Comparison of ENCODE assay signal across 18 cellular contexts in the genomic region with DNA sequence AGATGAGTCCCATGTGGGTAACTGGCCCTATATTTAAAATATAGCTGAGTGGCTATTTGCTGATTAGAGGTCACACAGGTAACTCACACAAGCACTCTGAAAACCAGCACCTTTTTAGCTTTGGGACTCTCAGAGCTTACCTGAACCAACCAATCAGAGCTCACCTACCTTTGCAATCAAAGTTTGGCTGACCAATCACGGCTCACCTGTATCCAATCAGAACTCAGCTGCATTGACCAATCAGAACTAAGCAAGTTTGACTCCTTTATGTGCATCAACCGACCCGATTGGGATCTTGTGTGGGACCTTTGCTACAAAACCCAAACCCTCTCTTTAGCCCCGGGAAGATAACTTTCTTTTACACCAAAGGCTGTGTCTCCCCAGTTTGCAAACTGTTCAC.
DNase-seq lines count a peak whose midpoint lies in the region; ATAC-seq, FAIRE-seq and TF ChIP-seq lines count a peak whose summit lies in the region.
"Had no signal": no experiment of that assay in that cellular context is flagged by ENCODE, and none has a peak within 500 bp of the region (broad histone marks: within the 10 kb centered on the region; RNA-seq: fewer than 3 reads in every experiment).

No MANE protein-coding gene starts in this region.

- no peak for ATAC-seq in Right ventricle myocardium inferior

- DNase-seq in left ventricle myocardium inferior (no peak), Right ventricle myocardium inferior (ENCODE audit: missing footprints) (no peak), H1 (ENCODE audit: low read depth in 1 of 2, low spot score in 2 of 2) (no peak), neuronal stem cell (ENCODE audit: low spot score) (no peak), transverse colon (no peak), islet precursor cell (no peak), substantia nigra (lab: John Stamatoyannopoulos, UW) (no peak), WERI-Rb-1 (no peak)
- DNase-seq: BE2C; CD4-positive, CD25-positive, alpha-beta regulatory T cell; COR-L47; DMS 273 treated with DMSO at 0.1 percent for 48 hours; GOT3; NCI-H1105; NCI-H2081; OCI-M1; SHP77 had no signal

- CTCF ChIA-PET in H1 (lab: Charles Lee; ENCODE audit: partially characterized antibody), result interaction anchor here (0.7 to 5.7 kb wide), 18 partner anchors 8 to 552 kb away, joined by 3 to 59 read pairs (median 8); no protein-coding TSS in a partner anchor

- no peak overlapping the region for H3K9ac ChIP-seq in H1 (replicated peaks in 1 of 4; ENCODE audit: extremely low read depth in 1 of 4, low read depth in 3 of 4, low read length in 3 of 4)
- H3K9ac ChIP-seq in neuronal stem cell (ENCODE audit: low read depth, low read length, poor library complexity), result no peak overlapping the region

- H3K79me2 ChIP-seq in H1 (ENCODE audit: control insufficient read depth in 1 of 2, insufficient read depth in 2 of 2, low read length in 2 of 2), result no peaks in the 10 kb centered on the region

- H3K4me3 ChIP-seq in left ventricle myocardium inferior (no peak overlapping the region), H1 (ENCODE audit: extremely low read depth in 1 of 4, insufficient read depth in 2 of 4, low read depth in 3 of 4, low read length in 4 of 4) (no peak overlapping the region), neuronal stem cell (ENCODE audit: low read length in 2 of 2) (no peak overlapping the region), transverse colon (no peak overlapping the region), WERI-Rb-1 (ENCODE audit: low read depth, low read length) (no peak overlapping the region)

- H3K79me1 ChIP-seq in H1 (ENCODE audit: low read depth, low read length) (no peaks in the 10 kb centered on the region), neuronal stem cell (ENCODE audit: low read depth, low read length) (no peaks in the 10 kb centered on the region)

- H3K36me3 ChIP-seq in left ventricle myocardium inferior, result no peaks in the 10 kb centered on the region
- H3K36me3 ChIP-seq in H1 (ENCODE audit: control insufficient read depth in 2 of 4, insufficient read depth in 4 of 4, low read length in 3 of 4), result no peaks in the 10 kb centered on the region
- no peaks in the 10 kb centered on the region for H3K36me3 ChIP-seq in neuronal stem cell (replicated peaks in 1 of 2; ENCODE audit: control insufficient read depth in 2 of 2, insufficient read depth in 2 of 2, low read length in 2 of 2)
- no peaks in the 10 kb centered on the region for H3K36me3 ChIP-seq in transverse colon
- no peaks in the 10 kb centered on the region for H3K36me3 ChIP-seq in WERI-Rb-1
- H3K36me3 ChIP-seq: BE2C had no signal

- H3K27ac ChIP-seq in left ventricle myocardium inferior (replicated peaks) (peak overlapping the region; percentile 46), H1 (ENCODE audit: low read depth, low read length) (no peak overlapping the region), neuronal stem cell (replicated peaks; ENCODE audit: low read length) (no peak overlapping the region), transverse colon (peak overlapping the region in 3 of 4 donors; percentile 24 to 45 (median 29)), substantia nigra (ENCODE audit: low read depth, low read length, poor library complexity, severe bottlenecking) (no peak overlapping the region), WERI-Rb-1 (no peak overlapping the region)

- no peak overlapping the region for H2BK5ac ChIP-seq in H1 (ENCODE audit: low read depth, low read length)
- no peak overlapping the region for H2BK5ac ChIP-seq in neuronal stem cell (ENCODE audit: low read length)

- H3K9me3 ChIP-seq in left ventricle myocardium inferior (replicated peaks) (peaks cover 9% of the 10 kb centered on the region), H1 (ENCODE audit: insufficient read depth in 2 of 2, low read depth in 1 of 2, low read length in 1 of 2) (no peaks in the 10 kb centered on the region), neuronal stem cell (replicated peaks in 1 of 2; ENCODE audit: control insufficient read depth in 2 of 2, insufficient read depth in 1 of 2, low read depth in 1 of 2, low read length in 2 of 2) (peaks cover 0 to 2% of the 10 kb centered on the region in 2 donors), transverse colon (no peaks in the 10 kb centered on the region), WERI-Rb-1 (ENCODE audit: severe bottlenecking) (no peaks in the 10 kb centered on the region)
- H3K9me3 ChIP-seq: BE2C had no signal

- H4K91ac ChIP-seq in H1 (replicated peaks; ENCODE audit: insufficient read length, low read length), result no peak overlapping the region
- no peak overlapping the region for H4K91ac ChIP-seq in neuronal stem cell (ENCODE audit: low read depth, low read length, poor library complexity)

- no peak overlapping the region for H2BK12ac ChIP-seq in H1 (ENCODE audit: low read depth, low read length)
- no peak overlapping the region for H2BK12ac ChIP-seq in neuronal stem cell (ENCODE audit: low read length)

- H3K18ac ChIP-seq in H1 (ENCODE audit: extremely low read depth, low read length) (no peak overlapping the region), neuronal stem cell (ENCODE audit: low read length) (no peak overlapping the region)

- H2BK15ac ChIP-seq in H1 (ENCODE audit: low read length) (no peak overlapping the region), neuronal stem cell (ENCODE audit: low read length) (no peak overlapping the region)

- intact Hi-C loops in left ventricle myocardium inferior (cut with micrococcal nuclease), result loop anchor here (10.0 kb wide), 1 partner anchor 101 kb away; no protein-coding TSS in a partner anchor
- intact Hi-C loops in Right ventricle myocardium inferior (cut with DNase I), result no loop called here
- intact Hi-C loops in transverse colon (cut with DNase I; ENCODE audit: low total_unique reads), result loop anchor here (10.0 kb wide), 2 partner anchors 549 to 1711 kb away; no protein-coding TSS in a partner anchor

- no peak overlapping the region for H3K56ac ChIP-seq in H1 (replicated peaks; ENCODE audit: insufficient read length, low read depth, low read length)

- POLR2A ChIA-PET in H1 (lab: Charles Lee; ENCODE audit: partially characterized antibody), result no interaction called here

- H2AFZ ChIP-seq in H1 (ENCODE audit: low read length), result no peak overlapping the region
- H2AFZ ChIP-seq in neuronal stem cell (ENCODE audit: low read length), result peak overlapping the region; percentile 40

- H2BK120ac ChIP-seq in H1 (replicated peaks; ENCODE audit: low read depth, low read length) (no peak overlapping the region), neuronal stem cell (ENCODE audit: low read depth, low read length) (no peak overlapping the region)

- no peak overlapping the region for H2BK20ac ChIP-seq in H1 (ENCODE audit: low read length)

- TF ChIP-seq RAD21 in H1 (IDR thresholded peaks at IDR 0.05 in 1 of 2, conservative IDR thresholded peaks at IDR 0.05 in 1 of 2; ENCODE audit: low read depth in 2 of 2, low read length in 2 of 2), result no peak

- TF ChIP-seq POLR2A in H1 (IDR thresholded peaks at IDR 0.05; ENCODE audit: control extremely low read depth in 1 of 2, low read depth in 2 of 2, low read length in 2 of 2) (no peak), transverse colon (IDR thresholded peaks at IDR 0.05) (no peak)

- H3K27me3 ChIP-seq in left ventricle myocardium inferior (ENCODE audit: low read depth) (peaks cover 23% of the 10 kb centered on the region), H1 (replicated peaks in 1 of 4; ENCODE audit: control insufficient read depth in 3 of 4, extremely low read depth in 1 of 4, insufficient read depth in 3 of 4, low read length in 3 of 4) (no peaks in the 10 kb centered on the region), neuronal stem cell (ENCODE audit: control insufficient read depth in 3 of 3, insufficient read depth in 3 of 3, low read depth in 1 of 3, low read length in 3 of 3) (no peaks in the 10 kb centered on the region), transverse colon (no peaks in the 10 kb centered on the region), WERI-Rb-1 (ENCODE audit: insufficient read depth, low read depth, severe bottlenecking) (peaks cover 85% of the 10 kb centered on the region)
- H3K27me3 ChIP-seq: BE2C had no signal

- FAIRE-seq in H1 (lab: Jason Lieb, UNC), result no peak
- FAIRE-seq: G401.6 had no signal

- H4K5ac ChIP-seq in H1 (ENCODE audit: insufficient read length, low read depth, low read length), result no peak overlapping the region

- 89% methylated on average over 4 of the region's 4 CpGs; no CpG with 5 or more reads in 1 of the 2 experiments for WGBS in H1 (ENCODE audit: extremely low coverage in 1 of 2, insufficient coverage in 1 of 2, insufficient read length in 1 of 2, insufficient replicate concordance in 2 of 2, low coverage in 1 of 2, low lambda C conversion rate in 2 of 2, missing lambda C conversion rate in 1 of 2), 2 experiments
- WGBS in neuronal stem cell (ENCODE audit: extremely low coverage in 2 of 2, insufficient read length in 2 of 2, insufficient replicate concordance in 1 of 2), 2 donors, result no CpG with 5 or more reads among the region's 4 CpGs
- 75 to 80% methylated on average over 1 to 4 of the region's 4 CpGs for WGBS in transverse colon (ENCODE audit: low coverage in 1 of 2), 2 donors

- H2AK5ac ChIP-seq in H1 (ENCODE audit: low read depth, low read length), result no peak overlapping the region
- no peak overlapping the region for H2AK5ac ChIP-seq in neuronal stem cell (ENCODE audit: low read depth, low read length)

- H3K4me1 ChIP-seq in left ventricle myocardium inferior (peaks cover 34% of the 10 kb centered on the region), H1 (replicated peaks in 1 of 4; ENCODE audit: control insufficient read depth in 3 of 4, insufficient read depth in 4 of 4, low read length in 3 of 4) (no peaks in the 10 kb centered on the region), neuronal stem cell (ENCODE audit: control insufficient read depth in 2 of 2, insufficient read depth in 1 of 2, low read depth in 1 of 2, low read length in 2 of 2) (peaks cover 0 to 3% of the 10 kb centered on the region in 2 donors), transverse colon (no peaks in the 10 kb centered on the region)
- H3K4me1 ChIP-seq: BE2C had no signal

- no peaks in the 10 kb centered on the region for H4K20me1 ChIP-seq in H1 (replicated peaks in 1 of 2; ENCODE audit: control insufficient read depth in 1 of 2, insufficient read depth in 2 of 2, low read length in 2 of 2)

- H4K8ac ChIP-seq in H1 (ENCODE audit: extremely low read depth, insufficient read depth, low read length) (no peak overlapping the region), neuronal stem cell (ENCODE audit: low read depth, low read length) (no peak overlapping the region)

- H3K4me2 ChIP-seq in H1 (ENCODE audit: insufficient read depth in 1 of 2, low read depth in 2 of 2, low read length in 2 of 2) (no peak overlapping the region), neuronal stem cell (ENCODE audit: insufficient read depth, low read length, poor library complexity, severe bottlenecking) (no peak overlapping the region)

- H3K14ac ChIP-seq in H1 (ENCODE audit: insufficient read length) (no peak overlapping the region), neuronal stem cell (ENCODE audit: low read length) (no peak overlapping the region)

- H3K23me2 ChIP-seq in H1 (ENCODE audit: low read depth, low read length), result no peaks in the 10 kb centered on the region

- in situ Hi-C loops in transverse colon (cut with MboI; ENCODE audit: low pct_ligation_motif_present in 1 of 4, low pct_unique_long_range_greater_than_20kb in 1 of 4, low sequenced_read_pairs in 3 of 4), result loop anchor here in 2 of 4 donors (25.0 kb wide), 1 partner anchor 556 kb away; no protein-coding TSS in a partner anchor

- TF ChIP-seq CTCF in left ventricle myocardium inferior (IDR thresholded peaks at IDR 0.05; ENCODE audit: borderline replicate concordance), result no peak
- TF ChIP-seq CTCF in H1 (IDR thresholded peaks at IDR 0.05; ENCODE audit: control extremely low read depth in 1 of 3, insufficient read depth in 1 of 3, low read depth in 1 of 3, low read length in 3 of 3), result no peak
- no peak for TF ChIP-seq CTCF in transverse colon (IDR thresholded peaks at IDR 0.05)
- no peak for TF ChIP-seq CTCF in WERI-Rb-1 (IDR thresholded peaks at IDR 0.05; ENCODE audit: low read depth, low read length)

- H3K4ac ChIP-seq in H1 (replicated peaks; ENCODE audit: insufficient read length, low read depth, low read length) (no peak overlapping the region), neuronal stem cell (ENCODE audit: low read length) (no peak overlapping the region)

- H3K23ac ChIP-seq in H1 (ENCODE audit: insufficient read length) (no peak overlapping the region), neuronal stem cell (ENCODE audit: low read depth, low read length, poor library complexity) (no peak overlapping the region)

- TF ChIP-seq EP300 in H1 (IDR thresholded peaks at IDR 0.05; ENCODE audit: borderline replicate concordance in 1 of 2, low read depth in 2 of 2, low read length in 2 of 2) (no peak), transverse colon (IDR thresholded peaks at IDR 0.05; ENCODE audit: low read depth) (no peak)

Comparison
In these comparisons a context has a peak if more than half of its experiments do, and no peak if none do; other contexts are left out.
1. H3K27ac ChIP-seq: peak in left ventricle myocardium inferior (single experiment) and transverse colon (3 of 4); none in H1 (single experiment), neuronal stem cell (single experiment), substantia nigra (single experiment) and WERI-Rb-1 (single experiment).